ENCODE assay signal across 9 cellular contexts in genomic region chr17:62778990-62779681, GRCh38. TPM values are rescaled to one million over a fixed set of nuclear protein-coding genes. Genes with fewer than 3 reads are reported as not detected.
A peak's percentile ranks its signal among the peaks of the same experiment; 100 is the strongest.
DNase-seq lines count a peak whose midpoint lies in the region; ATAC-seq and TF ChIP-seq lines count a peak whose summit lies in the region.
"Had no signal": no experiment of that assay in that cellular context is flagged by ENCODE, and none has a peak within 500 bp of the region (broad histone marks: within the 10 kb centered on the region; RNA-seq: fewer than 3 reads in every experiment).

No MANE protein-coding gene starts in this region.

- DNase-seq in NCI-H524 treated with DMSO at 0.1 percent for 48 hours (lab: John Stamatoyannopoulos, UW), result peak; percentile 80
- DNase-seq in fibroblast of gingiva (ENCODE audit: low read depth), result peak; percentile 74
- no peak for DNase-seq in activated T-cell treated with anti-CD3 and anti-CD28 coated beads, Interleukin-2, amount 50 U/mL, for 72 hours
- no peak for DNase-seq in cerebellum (ENCODE audit: low spot score)
- no peak for DNase-seq in T1000 (lab: John Stamatoyannopoulos, UW)

- H3K27ac Mint-ChIP-seq in activated T-cell treated with anti-CD3 and anti-CD28 coated beads, Interleukin-2, amount 50 U/mL, for 72 hours, result no peak overlapping the region

- H3K9me3 ChIP-seq in HEK293 (ENCODE audit: control insufficient read depth, insufficient read depth, low read depth, low read length), result no peaks in the 10 kb centered on the region
- no peaks in the 10 kb centered on the region for H3K9me3 ChIP-seq in skeletal muscle satellite cell (replicated peaks; ENCODE audit: low read length)

- H3K9ac ChIP-seq in skeletal muscle satellite cell (ENCODE audit: low read depth, low read length), result peak overlapping the region; percentile 69

- POLR2A ChIA-PET in HEK293 (lab: Yijun Ruan, JAX), result interaction anchor here (0.5 to 1.7 kb wide), 6 partner anchors 17 to 187 kb away, joined by 3 to 7 read pairs (median 4); partner anchors contain the start of gene TANC2

- H3K4me3 Mint-ChIP-seq in activated T-cell treated with anti-CD3 and anti-CD28 coated beads, Interleukin-2, amount 50 U/mL, for 72 hours, result no peak overlapping the region

- peaks cover 0 to 4% of the 10 kb centered on the region in 2 donors for H3K36me3 Mint-ChIP-seq in activated T-cell treated with anti-CD3 and anti-CD28 coated beads, Interleukin-2, amount 50 U/mL, for 72 hours (ENCODE audit: insufficient read depth in 2 of 2)

- H3K4me1 ChIP-seq in HEK293 (ENCODE audit: control insufficient read depth, insufficient read depth, low read length) (peaks cover 8% of the 10 kb centered on the region), skeletal muscle satellite cell (ENCODE audit: control insufficient read depth, insufficient read depth, low read length) (peaks cover 33% of the 10 kb centered on the region)

- peak overlapping the region; percentile 52 for H3K27ac ChIP-seq in HEK293 (ENCODE audit: extremely low read depth, low read depth, low read length)

- H3K27me3 ChIP-seq in skeletal muscle satellite cell (ENCODE audit: control insufficient read depth, insufficient read depth, low read length), result no peaks in the 10 kb centered on the region

- peaks cover 0 to 4% of the 10 kb centered on the region in 2 donors for H3K9me3 Mint-ChIP-seq in activated T-cell treated with anti-CD3 and anti-CD28 coated beads, Interleukin-2, amount 50 U/mL, for 72 hours

- no peak overlapping the region for H3K4me3 ChIP-seq in HEK293 (ENCODE audit: low read depth, low read length)
- H3K4me3 ChIP-seq in skeletal muscle satellite cell (ENCODE audit: low read length), result peak overlapping the region; percentile 38

- H3K4me1 Mint-ChIP-seq in activated T-cell treated with anti-CD3 and anti-CD28 coated beads, Interleukin-2, amount 50 U/mL, for 72 hours (ENCODE audit: low read depth), result no peaks in the 10 kb centered on the region

- ATAC-seq in HG02623 (IDR thresholded peaks at IDR 0.05; ENCODE audit: unreplicated experiment), result no peak
- ATAC-seq in activated T-cell treated with anti-CD3 and anti-CD28 coated beads, Interleukin-2, amount 50 U/mL, for 72 hours (replicated peaks in 1 of 2), result no peak

- peaks cover 7% of the 10 kb centered on the region for H3K27me3 Mint-ChIP-seq in activated T-cell treated with anti-CD3 and anti-CD28 coated beads, Interleukin-2, amount 50 U/mL, for 72 hours (ENCODE audit: low read depth)

- CTCF ChIA-PET in HEK293 (lab: Yijun Ruan, JAX), result interaction anchor here (0.7 to 1.0 kb wide), 2 partner anchors 12 to 32 kb away, joined by 3 to 4 read pairs; no protein-coding TSS in a partner anchor

- peak overlapping the region; percentile 77 for H3K4me2 ChIP-seq in skeletal muscle satellite cell (ENCODE audit: low read length)

- no peak for TF ChIP-seq CTCF in HEK293 (tag by site-specific recombination; IDR thresholded peaks at IDR 0.05)

- H3K36me3 ChIP-seq in HEK293 (ENCODE audit: control insufficient read depth in 2 of 2, insufficient read depth in 1 of 2, low read length in 2 of 2) (no peaks in the 10 kb centered on the region), skeletal muscle satellite cell (ENCODE audit: insufficient read depth, low read length) (no peaks in the 10 kb centered on the region)

TF ChIP-seq in HEK293, 187 proteins besides CTCF, POLR2A, EP300 and RAD21:
- TF ChIP-seq ZNF580 (tag by site-specific recombination; IDR thresholded peaks at IDR 0.05), result no peak
- TF ChIP-seq GLIS2 (tag by site-specific recombination; IDR thresholded peaks at IDR 0.05), result peak; percentile 55; the same call in 1 of the 2 replicates
- TF ChIP-seq, protein P1, sequence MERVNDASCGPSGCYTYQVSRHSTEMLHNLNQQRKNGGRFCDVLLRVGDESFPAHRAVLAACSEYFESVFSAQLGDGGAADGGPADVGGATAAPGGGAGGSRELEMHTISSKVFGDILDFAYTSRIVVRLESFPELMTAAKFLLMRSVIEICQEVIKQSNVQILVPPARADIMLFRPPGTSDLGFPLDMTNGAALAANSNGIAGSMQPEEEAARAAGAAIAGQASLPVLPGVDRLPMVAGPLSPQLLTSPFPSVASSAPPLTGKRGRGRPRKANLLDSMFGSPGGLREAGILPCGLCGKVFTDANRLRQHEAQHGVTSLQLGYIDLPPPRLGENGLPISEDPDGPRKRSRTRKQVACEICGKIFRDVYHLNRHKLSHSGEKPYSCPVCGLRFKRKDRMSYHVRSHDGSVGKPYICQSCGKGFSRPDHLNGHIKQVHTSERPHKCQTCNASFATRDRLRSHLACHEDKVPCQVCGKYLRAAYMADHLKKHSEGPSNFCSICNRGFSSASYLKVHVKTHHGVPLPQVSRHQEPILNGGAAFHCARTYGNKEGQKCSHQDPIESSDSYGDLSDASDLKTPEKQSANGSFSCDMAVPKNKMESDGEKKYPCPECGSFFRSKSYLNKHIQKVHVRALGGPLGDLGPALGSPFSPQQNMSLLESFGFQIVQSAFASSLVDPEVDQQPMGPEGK (tag by site-specific recombination; IDR thresholded peaks at IDR 0.05), result 0 out of 2 replicates have a peak, but pooled peaks have one; percentile 12
- no peak for TF ChIP-seq ELK4 (IDR thresholded peaks at IDR 0.05; ENCODE audit: borderline replicate concordance, low read depth, low read length)
- TF ChIP-seq ZNF341 (tag by site-specific recombination; IDR thresholded peaks at IDR 0.05; ENCODE audit: low read depth), result no peak
- TF ChIP-seq ZNF558 (tag by site-specific recombination; IDR thresholded peaks at IDR 0.05), result no peak
- no peak for TF ChIP-seq ZFP41 (tag by site-specific recombination; IDR thresholded peaks at IDR 0.05; ENCODE audit: borderline replicate concordance)
- TF ChIP-seq GLIS1 (tag by site-specific recombination; IDR thresholded peaks at IDR 0.05), result peak; percentile 67
- no peak for TF ChIP-seq ZNF585B (tag by site-specific recombination; IDR thresholded peaks at IDR 0.05)
- peak; percentile 24; the same call in 1 of the 2 replicates for TF ChIP-seq ZNF501 (tag by site-specific recombination; IDR thresholded peaks at IDR 0.05)
- no peak for TF ChIP-seq ZNF776 (tag by site-specific recombination; IDR thresholded peaks at IDR 0.05; ENCODE audit: borderline replicate concordance)
- TF ChIP-seq ZNF2 (tag by site-specific recombination; IDR thresholded peaks at IDR 0.05), result 0 out of 2 replicates have a peak, but pooled peaks have one; percentile 19
- TF ChIP-seq ZFP69B (tag by site-specific recombination; IDR thresholded peaks at IDR 0.05), result peak; percentile 80
- TF ChIP-seq ZIC2 (tag by site-specific recombination; IDR thresholded peaks at IDR 0.05), result peak; percentile 69
- peak; percentile 67 for TF ChIP-seq SP7 (tag by site-specific recombination; IDR thresholded peaks at IDR 0.05)
- TF ChIP-seq MEIS1 (CRISPR knock-in tag; IDR thresholded peaks at IDR 0.05; ENCODE audit: borderline replicate concordance), result 0 out of 2 replicates have a peak, but pooled peaks have one; percentile 19

RNA-seq across cellular contexts. Expression of gene MARCHF10, which starts 29.0 kb away (rescaled TPM):
- not detected in 2 replicates for total RNA-seq in skeletal muscle satellite cell (2012; rRNA removed)
- total RNA-seq in activated T-cell treated with anti-CD3 and anti-CD28 coated beads, Interleukin-2, amount 50 U/mL, for 72 hours, result not detected
- 0.09 TPM for total RNA-seq in cerebellum
- total RNA-seq: mononuclear cell had no signal

Comparison
In these comparisons a context has a peak if more than half of its experiments do, and no peak if none do; other contexts are left out.
1. DNase-seq: peak in NCI-H524 treated with DMSO at 0.1 percent for 48 hours (single experiment) and fibroblast of gingiva (single experiment); none in activated T-cell treated with anti-CD3 and anti-CD28 coated beads, Interleukin-2, amount 50 U/mL, for 72 hours (0 of 2), cerebellum (single experiment) and T1000 (single experiment).